In the genomic region with DNA sequence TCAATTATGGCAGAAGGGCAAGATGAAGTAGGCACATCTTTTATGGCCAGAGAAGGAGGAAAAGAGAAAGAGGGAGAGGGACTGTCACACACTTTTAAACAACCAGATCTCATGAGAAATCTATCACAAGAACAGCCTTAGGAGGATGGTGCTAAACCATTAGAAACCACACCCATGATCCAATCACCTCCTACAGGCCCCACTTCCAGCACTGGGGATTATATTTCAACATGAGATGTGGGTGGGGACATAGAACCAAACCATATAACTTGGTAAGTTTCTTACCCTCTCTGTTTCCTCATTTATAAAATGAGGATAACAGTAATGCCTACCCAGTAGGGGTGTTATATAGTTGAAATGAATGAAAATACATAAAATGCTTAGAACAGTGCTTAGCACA, we compare ENCODE assay signal across 20 cellular contexts.
"Had no signal": no experiment of that assay in that cellular context is flagged by ENCODE, and none has a peak within 500 bp of the region (broad histone marks: within the 10 kb centered on the region; RNA-seq: fewer than 3 reads in every experiment).

No MANE protein-coding gene starts in this region.

- H3K27ac Mint-ChIP-seq: activated CD8-positive, alpha-beta T cell treated with anti-CD3 and anti-CD28 coated beads for 36 hours; activated naive CD4-positive, alpha-beta T cell treated with anti-CD3 and anti-CD28 coated beads, Interleukin-2, amount 50 U/mL, for 72 hours; T-helper 2 cell treated with Interferon-gamma antibody and Interleukin-4, amounts not matched to agents 5 μg/mL and 100 μg/mL, for 36 hours had no signal

- H3K27me3 Mint-ChIP-seq: activated CD8-positive, alpha-beta T cell treated with anti-CD3 and anti-CD28 coated beads for 36 hours had no signal

- H3K9me3 Mint-ChIP-seq: activated CD8-positive, alpha-beta T cell treated with anti-CD3 and anti-CD28 coated beads for 36 hours; T-helper 2 cell treated with Interferon-gamma antibody and Interleukin-4, amounts not matched to agents 5 μg/mL and 100 μg/mL, for 36 hours had no signal

- H3K4me3 Mint-ChIP-seq: activated CD8-positive, alpha-beta T cell treated with anti-CD3 and anti-CD28 coated beads for 36 hours; T-helper 2 cell treated with Interferon-gamma antibody and Interleukin-4, amounts not matched to agents 5 μg/mL and 100 μg/mL, for 36 hours had no signal

- ATAC-seq: activated CD8-positive, alpha-beta T cell treated with anti-CD3 and anti-CD28 coated beads for 36 hours; activated naive CD4-positive, alpha-beta T cell treated with anti-CD3 and anti-CD28 coated beads, Interleukin-2, amount 50 U/mL, for 72 hours; Right ventricle myocardium inferior; SK-N-SH treated with all-trans-retinoic acid at 6 μM for 48 hours had no signal

- DNase-seq: activated CD4-positive, alpha-beta T cell treated with anti-CD3 and anti-CD28 coated beads, Interleukin-2, amount 50 U/mL, for 1 hour; activated CD4-positive, CD25-positive, alpha-beta regulatory T cell; activated CD8-positive, alpha-beta memory T cell treated with anti-CD3 and anti-CD28 coated beads, Interleukin-2, amount 50 U/mL, for 48 hours; activated CD8-positive, alpha-beta T cell treated with anti-CD3 and anti-CD28 coated beads for 36 hours; activated effector memory CD4-positive, alpha-beta T cell treated with anti-CD3 and anti-CD28 coated beads, Interleukin-2, amount 50 U/mL, for 16 hours; activated naive CD4-positive, alpha-beta T cell treated with Interleukin-2 at 50 U/mL for 16 hours; activated T-cell treated with anti-CD3 and anti-CD28 coated beads, Interleukin-2, amount 50 U/mL, for 1 hour; brain microvascular endothelial cell; Karpas-422; NCI-H1105 treated with DMSO at 0.1 percent for 48 hours; NCI-H1436 treated with DMSO at 0.1 percent for 48 hours; NCI-H187; NCI-H2081; NCI-H510A treated with DMSO at 0.1 percent for 48 hours; RPMI8226; SW 1271 had no signal
